1 cellular context compared by ENCODE assay signal in genomic region chr6:128483472-128484135, GRCh38.
TF ChIP-seq lines count a peak whose summit lies in the region.

No MANE protein-coding gene starts in this region.

TF ChIP-seq in GM23338, 12 proteins besides CTCF, POLR2A, EP300 and RAD21 (continued from another document):
- TF ChIP-seq REST (IDR thresholded peaks at IDR 0.05; ENCODE audit: unreplicated experiment): no peak
- no peak for TF ChIP-seq ZNF462 (CRISPR knock-in tag; IDR thresholded peaks at IDR 0.05)
- TF ChIP-seq POLR2AphosphoS5 (IDR thresholded peaks at IDR 0.05; ENCODE audit: low read depth): no peak
